In genomic region chr2:206428783-206429182, GRCh38 we compare ENCODE assay signal across 18 cellular contexts. TPM values are rescaled to one million over a fixed set of nuclear protein-coding genes. Genes with fewer than 3 reads are reported as not detected.
DNase-seq lines count a peak whose midpoint lies in the region; ATAC-seq and TF ChIP-seq lines count a peak whose summit lies in the region.
"Had no signal": no experiment of that assay in that cellular context is flagged by ENCODE, and none has a peak within 500 bp of the region (broad histone marks: within the 10 kb centered on the region; RNA-seq: fewer than 3 reads in every experiment).

No MANE protein-coding gene starts in this region.

- H3F3A ChIP-seq in GM23248 (ENCODE audit: insufficient read depth) = no peaks in the 10 kb centered on the region

- DNase-seq in GM23248 = peak; percentile 15
- peak; percentile 56 for DNase-seq in adipocyte (ENCODE audit: low read depth)
- DNase-seq in iris pigment epithelial cell (ENCODE audit: low read depth) = peak; percentile 56
- DNase-seq in osteoblast (ENCODE audit: insufficient read length, low spot score, missing footprints) = peak; percentile 66
- DNase-seq in NCI-H2029 treated with DMSO at 0.1 percent for 48 hours (lab: John Stamatoyannopoulos, UW) = no peak
- no peak for DNase-seq in effector CD8-positive, alpha-beta T cell (lab: John Stamatoyannopoulos, UW)
- DNase-seq: AML-193; Caco-2; Calu3; CD4-positive, alpha-beta T cell; CD8-positive, alpha-beta T cell; DMS79 treated with DMSO at 0.1 percent for 48 hours; GF-D8 had no signal

- H4K20me1 ChIP-seq in GM23248 (ENCODE audit: insufficient read depth) (no peaks in the 10 kb centered on the region), osteoblast (ENCODE audit: insufficient read depth, low read length) (no peaks in the 10 kb centered on the region)
- H4K20me1 ChIP-seq: BLaER1 treated with 17β-estradiol and CSF1 and Interleukin-3, amounts not matched to agents 10 nM and 100 nM had no signal

- 52 to 57% methylated on average over 3 of the region's 3 CpGs for WGBS in GM23248 (ENCODE audit: low coverage in 1 of 2, low lambda C conversion rate in 2 of 2, missing lambda C conversion rate in 2 of 2), 2 experiments

- H3K9ac ChIP-seq in GM23248 (no peak overlapping the region), adipocyte (ENCODE audit: low read length) (no peak overlapping the region)
- H3K9ac ChIP-seq: BLaER1 treated with 17β-estradiol and CSF1 and Interleukin-3, amounts not matched to agents 10 nM and 100 nM had no signal

- H3K36me3 ChIP-seq in GM23248 (ENCODE audit: low read depth) = no peaks in the 10 kb centered on the region
- no peaks in the 10 kb centered on the region for H3K36me3 ChIP-seq in adipocyte (ENCODE audit: control insufficient read depth, insufficient read depth, low read length, severe bottlenecking)
- H3K36me3 ChIP-seq in osteoblast (ENCODE audit: insufficient read depth, low read length) = no peaks in the 10 kb centered on the region
- H3K36me3 ChIP-seq: BLaER1 treated with 17β-estradiol and CSF1 and Interleukin-3, amounts not matched to agents 10 nM and 100 nM had no signal

- no peaks in the 10 kb centered on the region; the same call in none of the 2 replicates for H3K27me3 ChIP-seq in GM23248 (replicated peaks; ENCODE audit: insufficient read depth)
- H3K27me3 ChIP-seq in adipocyte (replicated peaks; ENCODE audit: control insufficient read depth, insufficient read depth, low read length) = peaks cover 7% of the 10 kb centered on the region
- no peaks in the 10 kb centered on the region for H3K27me3 ChIP-seq in osteoblast (ENCODE audit: insufficient read depth, low read length)
- H3K27me3 ChIP-seq: BLaER1 treated with 17β-estradiol and CSF1 and Interleukin-3, amounts not matched to agents 10 nM and 100 nM had no signal

- no peak overlapping the region for H3K4me3 ChIP-seq in GM23248
- H3K4me3 ChIP-seq in adipocyte (ENCODE audit: low read length) = no peak overlapping the region
- no peak overlapping the region for H3K4me3 ChIP-seq in osteoblast (ENCODE audit: insufficient read depth, low read length)
- H3K4me3 ChIP-seq: A549; BLaER1 treated with 17β-estradiol and CSF1 and Interleukin-3, amounts not matched to agents 10 nM and 100 nM had no signal

- H3K79me2 ChIP-seq in GM23248 (ENCODE audit: insufficient read depth) = no peaks in the 10 kb centered on the region
- H3K79me2 ChIP-seq in osteoblast (ENCODE audit: insufficient read depth, low read length) = no peaks in the 10 kb centered on the region

- no peak for TF ChIP-seq CTCF in osteoblast (IDR thresholded peaks at IDR 0.05; ENCODE audit: extremely low read depth, low read depth, low read length)

- H3K9me3 ChIP-seq in GM23248 (ENCODE audit: low read depth) (no peaks in the 10 kb centered on the region), adipocyte (ENCODE audit: control insufficient read depth, low read length) (no peaks in the 10 kb centered on the region), osteoblast (ENCODE audit: low read depth, low read length) (no peaks in the 10 kb centered on the region)
- H3K9me3 ChIP-seq: A549; BLaER1 treated with 17β-estradiol and CSF1 and Interleukin-3, amounts not matched to agents 10 nM and 100 nM; Caco-2 had no signal

- H3K4me1 ChIP-seq in GM23248 (ENCODE audit: insufficient read depth) = no peaks in the 10 kb centered on the region
- H3K4me1 ChIP-seq in adipocyte (ENCODE audit: control insufficient read depth, insufficient read depth, low read length) = no peaks in the 10 kb centered on the region
- no peaks in the 10 kb centered on the region for H3K4me1 ChIP-seq in osteoblast (ENCODE audit: insufficient read depth, low read length)
- H3K4me1 ChIP-seq: A549; BLaER1 treated with 17β-estradiol and CSF1 and Interleukin-3, amounts not matched to agents 10 nM and 100 nM; Caco-2 had no signal

- no peak overlapping the region for H3K27ac ChIP-seq in GM23248
- no peak overlapping the region for H3K27ac ChIP-seq in osteoblast (ENCODE audit: low read depth, low read length)
- H3K27ac ChIP-seq: 22Rv1; A549; BLaER1 treated with 17β-estradiol and CSF1 and Interleukin-3, amounts not matched to agents 10 nM and 100 nM; C4-2B had no signal

- no peaks in the 10 kb centered on the region for H3K9me2 ChIP-seq in GM23248 (ENCODE audit: insufficient read depth)

- in situ Hi-C loops in GM23248 (cut with MboI) = no loop called here

- ATAC-seq in GM21526 (IDR thresholded peaks at IDR 0.05; ENCODE audit: low FRiP score, unreplicated experiment) = no peak
- ATAC-seq: A549; CD8-positive, alpha-beta T cell had no signal

- H3K4me2 ChIP-seq in GM23248 (ENCODE audit: unreplicated experiment) = no peak overlapping the region
- H3K4me2 ChIP-seq in osteoblast (ENCODE audit: insufficient read depth, low read length) = no peak overlapping the region
- H3K4me2 ChIP-seq: A549; BLaER1 treated with 17β-estradiol and CSF1 and Interleukin-3, amounts not matched to agents 10 nM and 100 nM had no signal

- H2AFZ ChIP-seq in GM23248 (no peak overlapping the region), osteoblast (ENCODE audit: low read length) (no peak overlapping the region)

RNA-seq across cellular contexts. Expression of gene ADAM23, which starts 14.5 kb away (rescaled TPM):
- total RNA-seq in GM23248 (2014; rRNA removed; shearing (Covaris generic)) = 3.5 and 4.4 TPM in 2 replicates
- polyA plus RNA-seq in GM23248 (2016; fragmentation: Nextera tagmentation; extraction: Ambion mirVana) = 1.7 and 1.8 TPM in 2 replicates
- total RNA-seq in osteoblast = under 0.01 and 0.29 TPM in 2 replicates

Comparison
In these comparisons a context has a peak if more than half of its experiments do, and no peak if none do; other contexts are left out.
1. DNase-seq: peak in GM23248 (single experiment), adipocyte (single experiment), iris pigment epithelial cell (single experiment) and osteoblast (single experiment); none in NCI-H2029 treated with DMSO at 0.1 percent for 48 hours (single experiment) and effector CD8-positive, alpha-beta T cell (single experiment).